In genomic region chr14:30303350-30303749, GRCh38 we compare ENCODE assay signal across 29 cellular contexts.
"Had no signal": no experiment of that assay in that cellular context is flagged by ENCODE, and none has a peak within 500 bp of the region (broad histone marks: within the 10 kb centered on the region; RNA-seq: fewer than 3 reads in every experiment).

No MANE protein-coding gene starts in this region.

- FAIRE-seq: colon, endometrium, endothelial cell of umbilical vein, frontal cortex had no signal

- H3K9me3 Mint-ChIP-seq: dendritic cell treated with granulocyte-macrophage colony-stimulating factor and Interleukin-4, amounts not matched to agents 40 ng/mL and 50 ng/mL, for 4 days; effector memory CD8-positive, alpha-beta T cell; endodermal cell had no signal

- H3K27me3 Mint-ChIP-seq: dendritic cell treated with granulocyte-macrophage colony-stimulating factor and Interleukin-4, amounts not matched to agents 40 ng/mL and 50 ng/mL, for 4 days; effector memory CD8-positive, alpha-beta T cell had no signal

- ATAC-seq: effector memory CD8-positive, alpha-beta T cell; esophagus mucosa; foreskin keratinocyte; gastrocnemius medialis; gastroesophageal sphincter; heart left ventricle; heart right ventricle had no signal

- H3K27ac Mint-ChIP-seq: dendritic cell treated with granulocyte-macrophage colony-stimulating factor and Interleukin-4, amounts not matched to agents 40 ng/mL and 50 ng/mL, for 4 days; effector memory CD8-positive, alpha-beta T cell; endodermal cell had no signal

- H3K4me3 Mint-ChIP-seq: dendritic cell treated with granulocyte-macrophage colony-stimulating factor and Interleukin-4, amounts not matched to agents 40 ng/mL and 50 ng/mL, for 4 days; effector memory CD8-positive, alpha-beta T cell; endodermal cell had no signal

- H3K4me1 ChIP-seq: colonic mucosa, esophagus muscularis mucosa, esophagus squamous epithelium, foreskin keratinocyte, gastrocnemius medialis, gastroesophageal sphincter had no signal

- H3K36me3 ChIP-seq: colonic mucosa, esophagus muscularis mucosa, esophagus squamous epithelium, gastrocnemius medialis, gastroesophageal sphincter, heart left ventricle, heart right ventricle had no signal

- H3K27ac ChIP-seq: colonic mucosa, coronary artery, dorsolateral prefrontal cortex, epithelial cell of prostate, esophagus muscularis mucosa, esophagus squamous epithelium, foreskin keratinocyte, gastrocnemius medialis, gastroesophageal sphincter, heart left ventricle, heart right ventricle had no signal

- H3K4me3 ChIP-seq: colonic mucosa, coronary artery, dorsolateral prefrontal cortex, esophagus muscularis mucosa, esophagus squamous epithelium, gastrocnemius medialis, gastroesophageal sphincter, heart left ventricle, heart right ventricle had no signal

- DNase-seq: colonic mucosa; cortex of kidney; dermis blood vessel endothelial cell; dorsolateral prefrontal cortex; effector CD4-positive, alpha-beta T cell; effector CD8-positive, alpha-beta T cell; effector memory CD4-positive, alpha-beta T cell; effector memory CD8-positive, alpha-beta T cell; endodermal cell; erythroblast; esophagus squamous epithelium; foreskin fibroblast; foreskin keratinocyte; foreskin melanocyte; gastrocnemius medialis; glutamatergic neuron; head of caudate nucleus; heart left ventricle; heart right ventricle had no signal

- H3K27me3 ChIP-seq: colonic mucosa, dorsolateral prefrontal cortex, esophagus muscularis mucosa, esophagus squamous epithelium, gastrocnemius medialis, gastroesophageal sphincter, heart left ventricle, heart right ventricle had no signal

- H3K9me3 ChIP-seq: colonic mucosa, esophagus muscularis mucosa, esophagus squamous epithelium, gastrocnemius medialis, gastroesophageal sphincter, heart left ventricle, heart right ventricle had no signal
